In the genomic region with DNA sequence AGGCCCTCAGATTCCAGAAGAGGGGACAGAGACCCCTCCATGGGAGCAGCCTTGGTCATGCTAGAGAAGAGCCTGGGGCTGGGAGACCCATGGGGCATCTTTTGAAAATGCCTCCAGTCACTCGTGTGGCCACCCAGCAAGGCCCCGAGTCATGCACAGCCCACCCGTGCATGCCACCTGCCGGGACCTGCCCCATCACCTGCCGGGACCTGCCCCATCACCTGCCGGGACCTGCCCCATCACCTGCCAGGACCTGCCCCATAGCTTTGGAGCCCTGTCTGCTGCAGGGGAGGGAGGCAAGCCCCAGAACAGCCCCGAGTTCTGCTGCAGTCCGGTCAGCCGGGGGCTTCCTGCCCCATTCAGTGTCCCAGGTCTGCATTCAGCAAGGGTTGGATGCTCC, we compare ENCODE assay signal across 22 cellular contexts. TPM values are rescaled to one million over a fixed set of nuclear protein-coding genes. Genes with fewer than 3 reads are reported as not detected.
A peak's percentile ranks its signal among the peaks of the same experiment; 100 is the strongest.
DNase-seq lines count a peak whose midpoint lies in the region; ATAC-seq, FAIRE-seq and TF ChIP-seq lines count a peak whose summit lies in the region.
"Had no signal": no experiment of that assay in that cellular context is flagged by ENCODE, and none has a peak within 500 bp of the region (broad histone marks: within the 10 kb centered on the region; RNA-seq: fewer than 3 reads in every experiment).

No MANE protein-coding gene starts in this region.

- peaks cover 12% of the 10 kb centered on the region for H3K27me3 Mint-ChIP-seq in GM23338 (ENCODE audit: insufficient read depth, low read depth, poor library complexity)

- POLR2A ChIA-PET in OCI-LY7 (lab: Charles Lee): no interaction called here
- POLR2A ChIA-PET in HepG2 (lab: Yijun Ruan, JAX): no interaction called here

- H3K27ac ChIP-seq in GM23338 (ENCODE audit: low read depth): no peak overlapping the region
- H3K27ac ChIP-seq in OCI-LY7 (ENCODE audit: low read depth, low read length, poor library complexity, severe bottlenecking): no peak overlapping the region
- no peak overlapping the region for H3K27ac ChIP-seq in HepG2 (ENCODE audit: extremely low read length, insufficient read depth, low read length)
- peak overlapping the region; percentile 88 to 91 (median 88) for H3K27ac ChIP-seq in upper lobe of left lung

- H3K4me3 ChIP-seq in GM23338 (no peak overlapping the region), OCI-LY7 (ENCODE audit: low read depth, low read length, poor library complexity, severe bottlenecking) (no peak overlapping the region), HepG2 (replicated peaks in 1 of 3; ENCODE audit: insufficient read depth in 1 of 3, low read depth in 2 of 3, low read length in 3 of 3) (no peak overlapping the region), upper lobe of left lung (peak overlapping the region in 1 of 4 donors; percentile 31), mucosa of descending colon (no peak overlapping the region), MG63 (no peak overlapping the region)

- CTCF ChIA-PET in OCI-LY7 (lab: Charles Lee; ENCODE audit: unreplicated experiment): no interaction called here
- CTCF ChIA-PET in HepG2 (lab: Yijun Ruan, JAX; ENCODE audit: low intra/inter-chr PET ratio, low total read pairs): no interaction called here

- WGBS in HepG2 (ENCODE audit: low lambda C conversion rate): 7% methylated on average over 8 of the region's 9 CpGs
- 70 to 90% methylated on average over 2 to 9 of the region's 9 CpGs for WGBS in upper lobe of left lung, 2 donors

- no peaks in the 10 kb centered on the region for H4K20me1 ChIP-seq in GM23338 (replicated peaks; ENCODE audit: insufficient read depth)
- no peaks in the 10 kb centered on the region for H4K20me1 ChIP-seq in OCI-LY7 (ENCODE audit: insufficient read depth, low read length)
- H4K20me1 ChIP-seq in HepG2 (ENCODE audit: insufficient read depth, low read length): no peaks in the 10 kb centered on the region; the same call in 1 of the 2 replicates

- H3K27ac Mint-ChIP-seq in GM23338: no peak overlapping the region

- TF ChIP-seq POLR2A in HepG2 (IDR thresholded peaks at IDR 0.05; ENCODE audit: insufficient read depth in 1 of 2, low read depth in 2 of 2, low read length in 2 of 2) (no peak), upper lobe of left lung (IDR thresholded peaks at IDR 0.05) (no peak)

- TF ChIP-seq EP300 in HepG2 (IDR thresholded peaks at IDR 0.05; ENCODE audit: low read depth in 2 of 2, low read length in 2 of 2) (no peak), HepG2 (CRISPR knock-in tag; IDR thresholded peaks at IDR 0.05; ENCODE audit: borderline replicate concordance) (no peak), upper lobe of left lung (IDR thresholded peaks at IDR 0.05) (no peak)

- FAIRE-seq in HepG2 (lab: Jason Lieb, UNC): no peak
- FAIRE-seq: GM12891, RCC 7860 had no signal

- H3K9me3 ChIP-seq in OCI-LY7 (ENCODE audit: low read length): no peaks in the 10 kb centered on the region
- no peaks in the 10 kb centered on the region for H3K9me3 ChIP-seq in HepG2 (ENCODE audit: low read length)
- H3K9me3 ChIP-seq in upper lobe of left lung: no peaks in the 10 kb centered on the region
- H3K9me3 ChIP-seq in mucosa of descending colon: no peaks in the 10 kb centered on the region
- no peaks in the 10 kb centered on the region for H3K9me3 ChIP-seq in MG63
- H3K9me3 ChIP-seq: BE2C, SK-N-SH had no signal

- H3K36me3 ChIP-seq in GM23338 (ENCODE audit: insufficient read depth) (no peaks in the 10 kb centered on the region), OCI-LY7 (ENCODE audit: insufficient read depth, low read length) (no peaks in the 10 kb centered on the region), HepG2 (replicated peaks in 1 of 2; ENCODE audit: control insufficient read depth in 1 of 2, insufficient read depth in 2 of 2, low read length in 2 of 2) (no peaks in the 10 kb centered on the region), upper lobe of left lung (no peaks in the 10 kb centered on the region), mucosa of descending colon (ENCODE audit: low read depth) (no peaks in the 10 kb centered on the region), MG63 (no peaks in the 10 kb centered on the region)
- H3K36me3 ChIP-seq: BE2C had no signal

- H3K4me1 ChIP-seq in GM23338 (ENCODE audit: insufficient read depth) (peaks cover 22% of the 10 kb centered on the region), OCI-LY7 (ENCODE audit: insufficient read depth, low read length, poor library complexity, severe bottlenecking) (peaks cover 53% of the 10 kb centered on the region), HepG2 (ENCODE audit: insufficient read depth, low read length) (peaks cover 11% of the 10 kb centered on the region), upper lobe of left lung (peaks cover 28 to 56% (median 50%) of the 10 kb centered on the region in 4 donors), mucosa of descending colon (ENCODE audit: low read depth) (peaks cover 15% of the 10 kb centered on the region)

- H3K36me3 Mint-ChIP-seq in GM23338 (ENCODE audit: low read depth): no peaks in the 10 kb centered on the region; the same call in 2 of the 3 replicates

- H3K79me2 ChIP-seq in GM23338 (replicated peaks; ENCODE audit: insufficient read depth) (no peaks in the 10 kb centered on the region), OCI-LY7 (ENCODE audit: insufficient read depth, low read depth, low read length) (no peaks in the 10 kb centered on the region), HepG2 (ENCODE audit: insufficient read depth, low read length) (no peaks in the 10 kb centered on the region)

- TF ChIP-seq CTCF in GM23338 (conservative IDR thresholded peaks at IDR 0.05; ENCODE audit: low read depth in 2 of 2) (no peak), OCI-LY7 (conservative IDR thresholded peaks at IDR 0.05; ENCODE audit: low read length) (no peak), HepG2 (CRISPR knock-in tag; IDR thresholded peaks at IDR 0.05) (no peak), upper lobe of left lung (IDR thresholded peaks at IDR 0.05) (no peak), mucosa of descending colon (IDR thresholded peaks at IDR 0.05) (no peak)

- in situ Hi-C loops in HepG2 (cut with HindIII; ENCODE audit: extremely low pct_ligation_motif_present, low pct_unique_long_range_greater_than_20kb): no loop called here

- intact Hi-C loops in OCI-LY7 (cut with micrococcal nuclease; ENCODE audit: unreplicated experiment) (loop anchor here (5.0 kb wide), 1 partner anchor 267 kb away; no protein-coding TSS in a partner anchor), HepG2 (cut with micrococcal nuclease; ENCODE audit: unreplicated experiment) (no loop called here), mucosa of descending colon (cut with DNase I, micrococcal nuclease) (no loop called here)

- BruUV-seq in OCI-LY7 (replicated peaks; lab: Mats Ljungman, UMichigan) (no TSS peak), HepG2 (replicated peaks; lab: Mats Ljungman, UMichigan) (no TSS peak)

- peaks cover 51% of the 10 kb centered on the region for H3K4me1 Mint-ChIP-seq in GM23338

- no peaks in the 10 kb centered on the region for H3K9me3 Mint-ChIP-seq in GM23338

- H2AFZ ChIP-seq in GM23338 (no peak overlapping the region; the same call in 1 of the 2 replicates), OCI-LY7 (ENCODE audit: low read length) (no peak overlapping the region), HepG2 (ENCODE audit: low read length) (no peak overlapping the region)

- H3K9me2 ChIP-seq in GM23338 (ENCODE audit: insufficient read depth) (no peaks in the 10 kb centered on the region), OCI-LY7 (ENCODE audit: insufficient read depth, low read length) (no peaks in the 10 kb centered on the region)
- H3K9me2 ChIP-seq: SK-N-SH had no signal

- no peak overlapping the region for H3K9ac ChIP-seq in HepG2 (ENCODE audit: insufficient read depth, low read depth, low read length)
- H3K9ac ChIP-seq: SK-N-SH had no signal

- H3K4me2 ChIP-seq in GM23338 (no peak overlapping the region), OCI-LY7 (ENCODE audit: low read length) (peak overlapping the region; percentile 64; the same call in 1 of the 2 replicates), HepG2 (ENCODE audit: low read depth, low read length) (no peak overlapping the region)
- H3K4me2 ChIP-seq: SK-N-SH had no signal

- H3K27me3 ChIP-seq in GM23338 (ENCODE audit: insufficient read depth): no peaks in the 10 kb centered on the region
- H3K27me3 ChIP-seq in HepG2 (ENCODE audit: control insufficient read depth in 1 of 2, insufficient read depth in 2 of 2, low read length in 2 of 2): peaks cover 38 to 87% of the 10 kb centered on the region in 2 experiments
- H3K27me3 ChIP-seq in upper lobe of left lung: no peaks in the 10 kb centered on the region
- H3K27me3 ChIP-seq in MG63: no peaks in the 10 kb centered on the region

- DNase-seq in GM23338 (ENCODE audit: low spot score) (no peak), OCI-LY7 (ENCODE audit: low spot score) (no peak), HepG2 (ENCODE audit: low spot score) (no peak), upper lobe of left lung (no peak), mucosa of descending colon (no peak), MG63 (no peak)
- DNase-seq: BE2C, DMS 273 treated with DMSO at 0.1 percent for 48 hours, GF-D8, GOT3, IMR-90, Kasumi-1, NCI-H146, NCI-H2081 treated with DMSO at 0.1 percent for 48 hours, NCI-H2227 treated with DMSO at 0.1 percent for 48 hours, NCI-H524, SHP77, SK-N-SH, T-helper 1 cell had no signal

- peaks cover 27% of the 10 kb centered on the region; the same call in 1 of the 2 replicates for H3F3A ChIP-seq in GM23338 (replicated peaks; ENCODE audit: low read depth)

- ATAC-seq in GM23338: peak; percentile 38
- no peak for ATAC-seq in HepG2
- ATAC-seq in upper lobe of left lung (ENCODE audit: low FRiP score in 2 of 2): no peak
- no peak for ATAC-seq in GM21515 (IDR thresholded peaks at IDR 0.05; ENCODE audit: unreplicated experiment)
- ATAC-seq in mucosa of descending colon: no peak

- no peak overlapping the region for H3K4me3 Mint-ChIP-seq in GM23338

- no peak for TF ChIP-seq RAD21 in HepG2 (CRISPR knock-in tag; IDR thresholded peaks at IDR 0.05)

RNA-seq across cellular contexts. Expression of a gene that starts 37.5 kb away (rescaled TPM):
- 38.3 and 41.6 TPM in 2 replicates for total RNA-seq in GM23338 (2014; rRNA removed; shearing (Covaris generic))
- polyA plus RNA-seq in GM23338 (2016; fragmentation: Nextera tagmentation; extraction: Ambion mirVana) (27.2 and 28.5 TPM in 2 replicates), HepG2 (2011; rRNA removed) (91.3 and 112 TPM in 2 replicates)
- total RNA-seq in OCI-LY7 (2014; rRNA removed; shearing (Covaris generic)): 34.4 and 52.4 TPM in 2 replicates
- total RNA-seq in OCI-LY7 (2022) (30.4 and 34.3 TPM in 2 replicates), HepG2 (2016; rRNA removed; fragmentation: Illumina TruSeq; extraction: Trizol) (23.8 and 55.5 TPM in 2 replicates), upper lobe of left lung (10 to 100 TPM; 39.9 to 86.7 (median 49.1) TPM), mucosa of descending colon (10 to 100 TPM; 13.3 to 18.5 (median 15.0) TPM)
- 21.3 and 22.4 TPM in 2 replicates for total RNA-seq in HepG2 (2016; cell fraction: cytosol; rRNA removed; fragmentation: Illumina TruSeq; extraction: Trizol; ENCODE audit: low read depth)
- total RNA-seq in HepG2 (2016; cell fraction: insoluble cytoplasmic fraction; rRNA removed; fragmentation: Illumina TruSeq; extraction: Trizol): 20.7 and 58.6 TPM in 2 replicates
- total RNA-seq in HepG2 (2016; cell fraction: membrane; rRNA removed; fragmentation: Illumina TruSeq; extraction: Trizol): 31.3 and 32.0 TPM in 2 replicates
- 55.7 and 65.4 TPM in 2 replicates for total RNA-seq in HepG2 (2016; cell fraction: nucleus; rRNA removed; fragmentation: Illumina TruSeq; extraction: Trizol)
- 53.2 and 96.9 TPM in 2 replicates for polyA plus RNA-seq in HepG2 (2011; cell fraction: cytosol; rRNA removed)
- polyA plus RNA-seq in HepG2 (2011; cell fraction: nucleus; rRNA removed): 133 and 239 TPM in 2 replicates
- 48.1 and 97.6 TPM in 2 replicates for polyA plus RNA-seq in HepG2 (2012)
- polyA plus RNA-seq in HepG2 (2016; cell fraction: cytosol; fragmentation: Illumina TruSeq; extraction: Trizol; ENCODE audit: low read depth): 14.3 and 17.6 TPM in 2 replicates
- 25.9 and 26.2 TPM in 2 replicates for polyA plus RNA-seq in HepG2 (2016; cell fraction: insoluble cytoplasmic fraction; fragmentation: Illumina TruSeq; extraction: Trizol; ENCODE audit: low read depth)
- polyA plus RNA-seq in HepG2 (2016; cell fraction: membrane; fragmentation: Illumina TruSeq; extraction: Trizol; ENCODE audit: low read depth): 21.9 and 22.4 TPM in 2 replicates
- 114 and 125 TPM in 2 replicates for polyA plus RNA-seq in HepG2 (2016; cell fraction: nucleus; fragmentation: Illumina TruSeq; extraction: Trizol; ENCODE audit: insufficient read depth, low read depth)
- 44.0 and 104 TPM in 2 replicates for polyA minus RNA-seq in HepG2 (2011; rRNA and poly(A)+ RNA removed; ENCODE audit: low replicate concordance)
- polyA minus RNA-seq in HepG2 (2011; cell fraction: cytosol; rRNA and poly(A)+ RNA removed): 27.7 and 39.2 TPM in 2 replicates
- polyA minus RNA-seq in HepG2 (2011; cell fraction: nucleus; rRNA and poly(A)+ RNA removed): 31.2 and 42.4 TPM in 2 replicates
- 10.7 and 23.0 TPM in 2 replicates for total RNA-seq in MG63 (2014; rRNA removed; shearing (Covaris generic); ENCODE audit: low replicate concordance)

Comparison
In these comparisons a context has a peak if more than half of its experiments do, and no peak if none do; other contexts are left out.
1. H3K27ac ChIP-seq: peak in upper lobe of left lung (4 of 4); none in GM23338 (single experiment), OCI-LY7 (single experiment) and HepG2 (single experiment).